In the genomic region with DNA sequence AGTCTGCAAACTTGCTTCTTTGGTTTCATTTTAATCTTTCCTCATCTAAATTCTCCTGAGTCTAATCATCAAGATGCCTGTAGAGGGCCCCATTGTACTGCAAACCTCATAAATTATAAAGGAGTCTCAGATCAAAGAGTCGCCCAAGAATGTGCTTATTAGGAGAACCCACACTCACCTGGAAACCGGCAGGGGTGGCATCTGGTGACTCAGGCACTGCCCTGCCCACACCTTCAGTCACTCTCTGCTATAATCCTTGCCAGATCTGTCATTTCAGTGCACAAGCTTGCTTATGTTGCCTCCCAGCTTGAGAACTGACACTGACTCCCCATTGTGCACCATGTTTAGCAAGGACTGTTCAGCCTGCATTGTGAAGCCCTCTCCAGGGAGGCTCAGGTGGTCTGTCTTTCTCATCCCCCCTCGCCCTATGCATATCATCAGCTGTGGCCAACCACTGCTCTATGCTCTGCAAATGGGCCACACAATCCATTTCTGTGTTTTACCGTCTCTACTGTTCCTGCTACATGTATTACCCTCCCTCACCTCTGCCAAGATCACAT, we compare ENCODE assay signal across 8 cellular contexts. TPM values are rescaled to one million over a fixed set of nuclear protein-coding genes. Genes with fewer than 3 reads are reported as not detected.
A peak's percentile ranks its signal among the peaks of the same experiment; 100 is the strongest.
DNase-seq lines count a peak whose midpoint lies in the region; ATAC-seq lines count a peak whose summit lies in the region.

No MANE protein-coding gene starts in this region.

- peaks cover 3% of the 10 kb centered on the region for H3K4me1 ChIP-seq in right cardiac atrium (ENCODE audit: control insufficient read depth, insufficient read depth, low read length)

- intact Hi-C loops in right cardiac atrium (cut with DNase I) = no loop called here

- ATAC-seq in GM19351 (IDR thresholded peaks at IDR 0.05; ENCODE audit: unreplicated experiment) = peak; percentile 87
- peak; percentile 80 for ATAC-seq in HG03354 (IDR thresholded peaks at IDR 0.05; ENCODE audit: poor library complexity, severe bottlenecking, unreplicated experiment)
- peak; percentile 73 to 99 for ATAC-seq in activated naive CD4-positive, alpha-beta T cell treated with anti-CD3 and anti-CD28 coated beads, Interleukin-2, amount 50 U/mL, for 72 hours
- ATAC-seq in right cardiac atrium = peak; percentile 41 to 47

- WGBS in right cardiac atrium = 43% methylated on average over 4 of the region's 4 CpGs

- H3K27me3 ChIP-seq in right cardiac atrium (ENCODE audit: control insufficient read depth, insufficient read depth) = no peaks in the 10 kb centered on the region

- no peaks in the 10 kb centered on the region for H3K9me3 ChIP-seq in right cardiac atrium (ENCODE audit: control insufficient read depth, low read length)

- H3K36me3 Mint-ChIP-seq in activated naive CD4-positive, alpha-beta T cell treated with anti-CD3 and anti-CD28 coated beads, Interleukin-2, amount 50 U/mL, for 72 hours = no peaks in the 10 kb centered on the region

- H3K9me3 Mint-ChIP-seq in activated naive CD4-positive, alpha-beta T cell treated with anti-CD3 and anti-CD28 coated beads, Interleukin-2, amount 50 U/mL, for 72 hours = no peaks in the 10 kb centered on the region

- DNase-seq in DMS 273 (lab: John Stamatoyannopoulos, UW; ENCODE audit: unreplicated experiment) (peak; percentile 65), NCI-H69 (lab: John Stamatoyannopoulos, UW) (peak; percentile 66), right cardiac atrium (no peak), smooth muscle cell of the brain vasculature (ENCODE audit: low read depth, low spot score) (peak; percentile 26), cortex of kidney (lab: John Stamatoyannopoulos, UW) (no peak)
- DNase-seq in activated naive CD4-positive, alpha-beta T cell treated with anti-CD3 and anti-CD28 coated beads, Interleukin-2, amount 50 U/mL, for 72 hours (ENCODE audit: low spot score in 2 of 2) = peak in 1 of 2 donors; percentile 28

- no peak overlapping the region for H3K27ac ChIP-seq in right cardiac atrium (ENCODE audit: low read length)

- H3K27ac Mint-ChIP-seq in activated naive CD4-positive, alpha-beta T cell treated with anti-CD3 and anti-CD28 coated beads, Interleukin-2, amount 50 U/mL, for 72 hours = no peak overlapping the region

- H3K4me3 ChIP-seq in right cardiac atrium (ENCODE audit: low read length) = no peak overlapping the region

RNA-seq across cellular contexts. Expression of a gene that starts 12.4 kb away (rescaled TPM):
- not detected for total RNA-seq in activated naive CD4-positive, alpha-beta T cell treated with anti-CD3 and anti-CD28 coated beads, Interleukin-2, amount 50 U/mL, for 72 hours
- total RNA-seq in right cardiac atrium = 1 to 10 TPM in 1 of 4 donors, under 1 TPM in 1, not detected in 2; 0.71 to 1.1 TPM
- polyA plus RNA-seq in right cardiac atrium = not detected

RNA-seq across cellular contexts. Expression of a gene that starts 44.3 kb away (rescaled TPM):
- under 1 TPM in 1 of 2 donors, not detected in 1; 0.07 TPM for total RNA-seq in activated naive CD4-positive, alpha-beta T cell treated with anti-CD3 and anti-CD28 coated beads, Interleukin-2, amount 50 U/mL, for 72 hours
- under 1 TPM; 0.08 to 0.26 (median 0.16) TPM for total RNA-seq in right cardiac atrium
- polyA plus RNA-seq in right cardiac atrium = 0.29 TPM

Comparison
In these comparisons a context has a peak if more than half of its experiments do, and no peak if none do; other contexts are left out.
1. DNase-seq: peak in DMS 273 (single experiment), NCI-H69 (single experiment) and smooth muscle cell of the brain vasculature (single experiment); none in right cardiac atrium (0 of 3) and cortex of kidney (single experiment).
2. Peak in every context shown above with its lines, with median percentiles within 50 percentile points of each other: ATAC-seq.